1 cellular context compared by ENCODE assay signal in the genomic region with DNA sequence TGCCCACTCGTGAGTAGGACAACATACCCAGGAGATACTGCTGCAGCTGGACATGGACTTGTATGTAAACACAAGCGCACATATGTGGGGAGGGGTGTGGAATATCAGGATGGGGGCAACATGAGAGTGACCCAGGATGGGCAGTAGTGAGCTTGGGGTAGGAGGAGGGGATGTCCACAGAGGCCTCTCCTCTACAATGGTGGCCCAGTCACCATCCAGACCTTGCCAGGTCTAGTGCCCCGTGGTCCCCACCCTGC.
TF ChIP-seq lines count a peak whose summit lies in the region.

No MANE protein-coding gene starts in this region.

TF ChIP-seq in HCT116, 20 proteins besides CTCF, POLR2A, EP300 and RAD21 (continued from another document):
- TF ChIP-seq, protein P1, sequence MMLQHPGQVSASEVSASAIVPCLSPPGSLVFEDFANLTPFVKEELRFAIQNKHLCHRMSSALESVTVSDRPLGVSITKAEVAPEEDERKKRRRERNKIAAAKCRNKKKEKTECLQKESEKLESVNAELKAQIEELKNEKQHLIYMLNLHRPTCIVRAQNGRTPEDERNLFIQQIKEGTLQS (IDR thresholded peaks at IDR 0.05): no peak
- TF ChIP-seq CBX3 (IDR thresholded peaks at IDR 0.05; ENCODE audit: low read depth): no peak
